6 cellular contexts compared by ENCODE assay signal in the genomic region with DNA sequence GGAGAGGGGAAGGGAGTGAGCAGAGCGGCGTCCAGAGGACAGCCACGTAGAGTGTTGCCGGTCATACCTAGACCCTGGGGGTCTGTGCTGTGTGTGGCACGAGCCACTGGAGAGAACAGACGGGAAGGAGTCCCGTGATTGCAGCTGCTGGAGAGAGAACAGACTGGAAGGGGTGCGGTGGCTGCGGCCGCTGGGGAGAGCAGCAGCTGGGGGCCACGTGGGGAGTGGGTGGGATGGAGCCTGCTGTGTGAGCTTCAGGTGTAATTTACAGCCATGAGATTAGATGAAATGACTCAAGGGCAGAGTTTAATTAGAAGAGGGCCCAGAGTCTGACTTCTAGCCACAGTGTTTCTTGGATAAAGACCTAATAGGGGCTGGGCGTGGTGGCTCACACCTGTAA. TPM values are rescaled to one million over a fixed set of nuclear protein-coding genes. Genes with fewer than 3 reads are reported as not detected.
"Had no signal": no experiment of that assay in that cellular context is flagged by ENCODE, and none has a peak within 500 bp of the region (broad histone marks: within the 10 kb centered on the region; RNA-seq: fewer than 3 reads in every experiment).

No MANE protein-coding gene starts in this region.

RNA-seq across cellular contexts. Expression of a gene that starts 4.6 kb away (rescaled TPM):
- total RNA-seq: activated naive CD4-positive, alpha-beta T cell treated with anti-CD3 and anti-CD28 coated beads for 36 hours; activated T-helper 2 cell treated with anti-CD3 and anti-CD28 coated beads, Interferon-gamma antibody, Interleukin-2, Interleukin-4, amounts not matched to agents 10 μg/mL and 5 μg/mL and 100 μg/mL, durations not matched to agents 14 hours and 24 hours and 36 hours; ascending aorta; body of pancreas; bronchial epithelial cell had no signal
- polyA plus RNA-seq: cardiac muscle cell had no signal
